23 cellular contexts compared by ENCODE assay signal in genomic region chr6:114375803-114376202, GRCh38. TPM values are rescaled to one million over a fixed set of nuclear protein-coding genes. Genes with fewer than 3 reads are reported as not detected.
"Had no signal": no experiment of that assay in that cellular context is flagged by ENCODE, and none has a peak within 500 bp of the region (broad histone marks: within the 10 kb centered on the region; RNA-seq: fewer than 3 reads in every experiment).

No MANE protein-coding gene starts in this region.

- DNase-seq: IMR-90, Karpas-422, KG1, MG63, NCI-H1092, NCI-H1105 treated with DMSO at 0.1 percent for 48 hours, NCI-H1417 treated with DMSO at 0.1 percent for 48 hours, NCI-H146, NCI-H1694 treated with DMSO at 0.1 percent for 48 hours, NCI-H1930, NCI-H2081, NCI-H2107, NCI-H2227 treated with DMSO at 0.1 percent for 48 hours, NCI-H524 treated with DMSO at 0.1 percent for 48 hours, NCI-H69, NCI-H774, Right ventricle myocardium superior, RPMI8226, SIG-M5 had no signal

- H3K4me3 ChIP-seq: MG63, SJSA1, SK-N-MC had no signal

- H3K9me3 ChIP-seq: MG63, SJSA1 had no signal

- H3K27me3 ChIP-seq: MG63, SJSA1 had no signal

- H3K27ac ChIP-seq: SJSA1, SK-N-MC had no signal

- H3K36me3 ChIP-seq: MG63, SJSA1 had no signal

- FAIRE-seq: HepG2, RCC 7860 had no signal

RNA-seq across cellular contexts. Expression of gene HS3ST5, which starts 33.0 kb away (rescaled TPM):
- polyA plus RNA-seq: IMR-90 had no signal
